14 cellular contexts compared by ENCODE assay signal in genomic region chr10:132230557-132231210, GRCh38. TPM values are rescaled to one million over a fixed set of nuclear protein-coding genes. Genes with fewer than 3 reads are reported as not detected.
DNase-seq lines count a peak whose midpoint lies in the region; ATAC-seq and TF ChIP-seq lines count a peak whose summit lies in the region.
"Had no signal": no experiment of that assay in that cellular context is flagged by ENCODE, and none has a peak within 500 bp of the region (broad histone marks: within the 10 kb centered on the region; RNA-seq: fewer than 3 reads in every experiment).

No MANE protein-coding gene starts in this region.

- no peaks in the 10 kb centered on the region for H3K36me3 ChIP-seq in thoracic aorta
- H3K36me3 ChIP-seq: brain microvascular endothelial cell, left lung had no signal

- H3K4me1 Mint-ChIP-seq in activated T-helper 17 cell treated with anti-CD3 and anti-CD28 coated beads, Interleukin-2, amount 50 U/mL, for 72 hours = peaks cover 9% of the 10 kb centered on the region
- peaks cover 12% of the 10 kb centered on the region for H3K4me1 Mint-ChIP-seq in memory B cell

- H3K4me1 ChIP-seq in thoracic aorta (ENCODE audit: control insufficient read depth in 1 of 2, low read depth in 2 of 2) = no peaks in the 10 kb centered on the region

- no peak for ATAC-seq in activated naive CD4-positive, alpha-beta T cell treated with anti-CD3 and anti-CD28 coated beads, Interleukin-2, amount 50 U/mL, for 72 hours
- no peak for ATAC-seq in activated T-helper 17 cell treated with anti-CD3 and anti-CD28 coated beads, Interleukin-2, amount 50 U/mL, for 72 hours (replicated peaks)
- ATAC-seq in memory B cell (ENCODE audit: low read depth) (no peak), thoracic aorta (ENCODE audit: insufficient number of reproducible peaks, low FRiP score, low read depth) (no peak), HG02938 (IDR thresholded peaks at IDR 0.05; ENCODE audit: unreplicated experiment) (no peak), GM19463 (IDR thresholded peaks at IDR 0.05; ENCODE audit: unreplicated experiment) (no peak)

- H3K36me3 Mint-ChIP-seq in activated naive CD4-positive, alpha-beta T cell treated with anti-CD3 and anti-CD28 coated beads, Interleukin-2, amount 50 U/mL, for 72 hours = no peaks in the 10 kb centered on the region
- no peaks in the 10 kb centered on the region for H3K36me3 Mint-ChIP-seq in activated T-helper 17 cell treated with anti-CD3 and anti-CD28 coated beads, Interleukin-2, amount 50 U/mL, for 72 hours (ENCODE audit: low read depth)
- no peaks in the 10 kb centered on the region for H3K36me3 Mint-ChIP-seq in memory B cell
- H3K36me3 Mint-ChIP-seq: IgD-negative memory B cell had no signal

- no peak for DNase-seq in activated naive CD4-positive, alpha-beta T cell treated with anti-CD3 and anti-CD28 coated beads, Interleukin-2, amount 50 U/mL, for 72 hours (ENCODE audit: low spot score in 2 of 2)
- no peak for DNase-seq in activated naive CD4-positive, alpha-beta T cell treated with anti-CD3 and anti-CD28 coated beads, Interleukin-2, amount 50 U/mL, for 16 hours
- no peak for DNase-seq in memory B cell (ENCODE audit: low spot score in 2 of 2)
- no peak for DNase-seq in thoracic aorta (ENCODE audit: low spot score)
- no peak for DNase-seq in NCI-H187 (lab: John Stamatoyannopoulos, UW)
- DNase-seq: brain microvascular endothelial cell, DMS79, NCI-H510A treated with DMSO at 0.1 percent for 48 hours, occipital lobe had no signal

- H3K9me3 Mint-ChIP-seq in activated naive CD4-positive, alpha-beta T cell treated with anti-CD3 and anti-CD28 coated beads, Interleukin-2, amount 50 U/mL, for 72 hours = no peaks in the 10 kb centered on the region
- no peaks in the 10 kb centered on the region for H3K9me3 Mint-ChIP-seq in activated T-helper 17 cell treated with anti-CD3 and anti-CD28 coated beads, Interleukin-2, amount 50 U/mL, for 72 hours
- no peaks in the 10 kb centered on the region for H3K9me3 Mint-ChIP-seq in memory B cell
- H3K9me3 Mint-ChIP-seq: IgD-negative memory B cell had no signal

- TF ChIP-seq CTCF in thoracic aorta (IDR thresholded peaks at IDR 0.05) = no peak

- H3K27me3 ChIP-seq in thoracic aorta (replicated peaks; ENCODE audit: insufficient read depth) = no peaks in the 10 kb centered on the region
- H3K27me3 ChIP-seq: brain microvascular endothelial cell, left lung had no signal

- peak overlapping the region; percentile 76 for H3K4me3 Mint-ChIP-seq in activated T-helper 17 cell treated with anti-CD3 and anti-CD28 coated beads, Interleukin-2, amount 50 U/mL, for 72 hours
- peak overlapping the region; percentile 78 for H3K4me3 Mint-ChIP-seq in memory B cell

- H3K27me3 Mint-ChIP-seq in activated T-helper 17 cell treated with anti-CD3 and anti-CD28 coated beads, Interleukin-2, amount 50 U/mL, for 72 hours = no peaks in the 10 kb centered on the region
- no peaks in the 10 kb centered on the region for H3K27me3 Mint-ChIP-seq in memory B cell

- H3K9me3 ChIP-seq in thoracic aorta = no peaks in the 10 kb centered on the region
- H3K9me3 ChIP-seq: left lung had no signal

- peak overlapping the region; percentile 52 for H3K4me3 ChIP-seq in thoracic aorta

- H3K27ac Mint-ChIP-seq in activated naive CD4-positive, alpha-beta T cell treated with anti-CD3 and anti-CD28 coated beads, Interleukin-2, amount 50 U/mL, for 72 hours = peak overlapping the region; percentile 70 to 74
- peak overlapping the region; percentile 45 for H3K27ac Mint-ChIP-seq in activated T-helper 17 cell treated with anti-CD3 and anti-CD28 coated beads, Interleukin-2, amount 50 U/mL, for 72 hours
- H3K27ac Mint-ChIP-seq in memory B cell = no peak overlapping the region

- no peak overlapping the region for H3K27ac ChIP-seq in thoracic aorta
- H3K27ac ChIP-seq: brain microvascular endothelial cell had no signal

RNA-seq across cellular contexts. Expression of gene DPYSL4, which starts 43.9 kb away (rescaled TPM):
- total RNA-seq in activated naive CD4-positive, alpha-beta T cell treated with anti-CD3 and anti-CD28 coated beads, Interleukin-2, amount 50 U/mL, for 72 hours = 10 to 100 TPM in 1 of 2 donors, 1 to 10 TPM in 1; 2.8 to 65.2 TPM
- 10 to 100 TPM; 14.3 to 23.5 TPM for total RNA-seq in activated T-helper 17 cell treated with anti-CD3 and anti-CD28 coated beads, Interleukin-2, amount 50 U/mL, for 72 hours
- total RNA-seq in thoracic aorta = under 1 TPM in 1 of 2 donors, not detected in 1; 0.28 TPM
